ENCODE assay signal across 22 cellular contexts in the genomic region with DNA sequence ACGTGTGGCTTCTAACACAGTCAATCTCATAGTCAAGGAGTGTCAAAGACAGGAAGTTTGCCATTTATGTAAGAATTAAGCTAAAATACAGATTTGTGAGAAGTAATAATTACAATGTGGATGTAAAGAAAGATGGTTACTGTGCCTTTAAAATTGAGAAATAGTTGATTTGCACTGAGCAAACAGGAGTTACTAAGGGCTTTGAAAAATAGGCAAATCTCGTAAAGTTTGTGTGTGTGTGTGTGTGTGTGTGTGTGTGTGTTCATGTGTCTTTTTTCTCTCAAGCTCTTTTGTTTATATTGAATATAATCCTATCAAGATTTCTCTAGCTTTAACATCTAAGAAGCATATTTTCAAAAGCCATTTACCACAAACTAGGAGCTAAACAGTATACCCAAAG.
"Had no signal": no experiment of that assay in that cellular context is flagged by ENCODE, and none has a peak within 500 bp of the region (broad histone marks: within the 10 kb centered on the region; RNA-seq: fewer than 3 reads in every experiment).

No MANE protein-coding gene starts in this region.

- H3K27me3 ChIP-seq: colonic mucosa, esophagus squamous epithelium, gastrocnemius medialis, heart right ventricle, left lung had no signal

- H3K4me3 ChIP-seq: colonic mucosa, esophagus squamous epithelium, gastrocnemius medialis, heart right ventricle, left lung, lower lobe of right lung had no signal

- ATAC-seq: effector memory CD8-positive, alpha-beta T cell; esophagus mucosa; gastrocnemius medialis; heart right ventricle; left cardiac atrium; left lung; left ventricle myocardium superior; lower lobe of right lung had no signal

- H3K4me1 ChIP-seq: colonic mucosa, esophagus squamous epithelium, gastrocnemius medialis, heart right ventricle, left lung, lower lobe of right lung had no signal

- H3K9me3 ChIP-seq: colonic mucosa, esophagus squamous epithelium, gastrocnemius medialis, heart right ventricle, left lung, lower lobe of right lung had no signal

- H3K36me3 ChIP-seq: colonic mucosa, esophagus squamous epithelium, gastrocnemius medialis, heart right ventricle, left lung, lower lobe of right lung had no signal

- H3K27ac ChIP-seq: colonic mucosa, epithelial cell of prostate, esophagus squamous epithelium, gastrocnemius medialis, heart right ventricle, left lung, lower lobe of right lung had no signal

- DNase-seq: colonic mucosa; cortex of kidney; effector CD8-positive, alpha-beta T cell; effector memory CD8-positive, alpha-beta T cell; endodermal cell; erythroblast; esophagus squamous epithelium; foreskin fibroblast; foreskin melanocyte; gastrocnemius medialis; glutamatergic neuron; head of caudate nucleus; heart right ventricle; hippocampal formation; left cardiac atrium; left lung; left ventricle myocardium superior; lower lobe of right lung; mesendoderm; midbrain had no signal
